8 cellular contexts compared by ENCODE assay signal in genomic region chr17:49414622-49415350, GRCh38. TPM values are rescaled to one million over a fixed set of nuclear protein-coding genes. Genes with fewer than 3 reads are reported as not detected.
DNase-seq lines count a peak whose midpoint lies in the region; ATAC-seq, FAIRE-seq and TF ChIP-seq lines count a peak whose summit lies in the region.

PHB1 (minus strand) TSS chr17:49414882; CDS start chr17:49413264, 1,618 bp downstream.

- H3K27me3 ChIP-seq in H1 (replicated peaks in 1 of 4; ENCODE audit: control insufficient read depth in 3 of 4, extremely low read depth in 1 of 4, insufficient read depth in 3 of 4, low read length in 3 of 4): no peaks in the 10 kb centered on the region
- H3K27me3 ChIP-seq in mesenchymal stem cell (ENCODE audit: control insufficient read depth in 1 of 2, insufficient read depth in 1 of 2, low read length in 2 of 2): no peaks in the 10 kb centered on the region

- peaks cover 7% of the 10 kb centered on the region; the same call in 1 of the 2 replicates for H3K23me2 ChIP-seq in H1 (ENCODE audit: low read depth, low read length)

- WGBS in H1 (ENCODE audit: extremely low coverage in 1 of 2, insufficient coverage in 1 of 2, insufficient read length in 1 of 2, insufficient replicate concordance in 2 of 2, low coverage in 1 of 2, low lambda C conversion rate in 2 of 2, missing lambda C conversion rate in 1 of 2), 2 experiments: 4% methylated on average over 29 of the region's 30 CpGs; no CpG with 5 or more reads in 1 of the 2 experiments
- WGBS in mesenchymal stem cell: under 1% methylated on average over 30 of the region's 30 CpGs

- H3K23ac ChIP-seq in H1 (ENCODE audit: insufficient read length): no peak within 1 kb of the TSS
- H3K23ac ChIP-seq in mesenchymal stem cell (ENCODE audit: low read length in 2 of 2): peak within 1 kb of the TSS in 1 of 2 experiments; percentile 47

- H4K5ac ChIP-seq in H1 (ENCODE audit: insufficient read length, low read depth, low read length): peak within 1 kb of the TSS; percentile 77

- H3K18ac ChIP-seq in H1 (ENCODE audit: extremely low read depth, low read length) (peak within 1 kb of the TSS; percentile 94), mesenchymal stem cell (ENCODE audit: low read depth in 1 of 2, low read length in 2 of 2) (peak within 1 kb of the TSS; percentile 23 to 93)

- peaks cover 1 to 5% of the 10 kb centered on the region in 2 experiments for H4K20me1 ChIP-seq in H1 (replicated peaks in 1 of 2; ENCODE audit: control insufficient read depth in 1 of 2, insufficient read depth in 2 of 2, low read length in 2 of 2)

- H3K4me3 ChIP-seq in H1 (ENCODE audit: extremely low read depth in 1 of 4, insufficient read depth in 2 of 4, low read depth in 3 of 4, low read length in 4 of 4): peak within 1 kb of the TSS; percentile 92 to 99 (median 96)
- peak within 1 kb of the TSS; percentile 96 to 100 for H3K4me3 ChIP-seq in mesenchymal stem cell (ENCODE audit: insufficient read depth in 1 of 2, low read depth in 1 of 2, low read length in 2 of 2)

- peak within 1 kb of the TSS; percentile 80 to 93 for H3K4me2 ChIP-seq in H1 (ENCODE audit: insufficient read depth in 1 of 2, low read depth in 2 of 2, low read length in 2 of 2)
- H3K4me2 ChIP-seq in mesenchymal stem cell (ENCODE audit: low read length, poor library complexity, severe bottlenecking): peak within 1 kb of the TSS; percentile 93

- H3K36me3 ChIP-seq in H1 (ENCODE audit: control insufficient read depth in 2 of 4, insufficient read depth in 4 of 4, low read length in 3 of 4) (peaks cover 16 to 34% (median 30%) of the 10 kb centered on the region in 4 experiments), mesenchymal stem cell (ENCODE audit: control insufficient read depth in 1 of 2, insufficient read depth in 2 of 2, low read depth in 1 of 2, low read length in 2 of 2) (peaks cover 24 to 34% of the 10 kb centered on the region in 2 experiments)

- peak within 1 kb of the TSS; percentile 66 for H3K56ac ChIP-seq in H1 (replicated peaks; ENCODE audit: insufficient read length, low read depth, low read length)

- H2BK120ac ChIP-seq in H1 (replicated peaks; ENCODE audit: low read depth, low read length) (no peak within 1 kb of the TSS), mesenchymal stem cell (ENCODE audit: low read depth, low read length) (no peak within 1 kb of the TSS)

- H2BK12ac ChIP-seq in H1 (ENCODE audit: low read depth, low read length) (no peak within 1 kb of the TSS; the same call in 1 of the 2 replicates), mesenchymal stem cell (ENCODE audit: low read length in 2 of 2) (no peak within 1 kb of the TSS)

- TF ChIP-seq EP300 in H1 (IDR thresholded peaks at IDR 0.05; ENCODE audit: borderline replicate concordance in 1 of 2, low read depth in 2 of 2, low read length in 2 of 2): no peak

- ATAC-seq in GM21360 (IDR thresholded peaks at IDR 0.05; ENCODE audit: unreplicated experiment): peak; percentile 99

- H3K4ac ChIP-seq in H1 (replicated peaks; ENCODE audit: insufficient read length, low read depth, low read length) (no peak within 1 kb of the TSS), mesenchymal stem cell (ENCODE audit: low read depth in 1 of 2, low read length in 2 of 2) (peak within 1 kb of the TSS in 1 of 2 experiments; percentile 19)

- H2BK5ac ChIP-seq in H1 (ENCODE audit: low read depth, low read length) (peak within 1 kb of the TSS; percentile 89; the same call in 1 of the 2 replicates), mesenchymal stem cell (ENCODE audit: low read depth, low read length, poor library complexity, severe bottlenecking) (no peak within 1 kb of the TSS)

- no peak for TF ChIP-seq RAD21 in H1 (IDR thresholded peaks at IDR 0.05 in 1 of 2, conservative IDR thresholded peaks at IDR 0.05 in 1 of 2; ENCODE audit: low read depth in 2 of 2, low read length in 2 of 2)

- H3K27ac ChIP-seq in H1 (ENCODE audit: low read depth, low read length) (no peak within 1 kb of the TSS), mesenchymal stem cell (ENCODE audit: low read length, poor library complexity, severe bottlenecking) (no peak within 1 kb of the TSS)

- H2AFZ ChIP-seq in H1 (ENCODE audit: low read length): peak within 1 kb of the TSS; percentile 62
- peak within 1 kb of the TSS; percentile 96 for H2AFZ ChIP-seq in mesenchymal stem cell (ENCODE audit: low read depth, low read length)

- DNase-seq in COLO668 (lab: John Stamatoyannopoulos, UW; ENCODE audit: unreplicated experiment): peak; percentile 92
- DNase-seq in HT1080 (ENCODE audit: low read depth): peak; percentile 99
- DNase-seq in NOMO-1 treated with DMSO at 0.1 percent for 48 hours (lab: John Stamatoyannopoulos, UW; ENCODE audit: unreplicated experiment): peak; percentile 99
- DNase-seq in activated CD8-positive, alpha-beta memory T cell treated with anti-CD3 and anti-CD28 coated beads for 4 hours (ENCODE audit: low read depth in 2 of 2): peak; percentile 88 to 92
- peak; percentile 90 to 95 for DNase-seq in H1 (ENCODE audit: low read depth in 1 of 2, low spot score in 2 of 2)
- peak; percentile 99 for DNase-seq in mesenchymal stem cell
- DNase-seq in stimulated activated CD8-positive, alpha-beta memory T cell treated with anti-CD3 and anti-CD28 coated beads, Interleukin-12 subunit alpha, Interleukin-12 subunit beta, amount 100 ng/mL, for 4 hours (ENCODE audit: low read depth): peak; percentile 87

- H3K4me1 ChIP-seq in H1 (replicated peaks in 1 of 4; ENCODE audit: control insufficient read depth in 3 of 4, insufficient read depth in 4 of 4, low read length in 3 of 4) (no peaks in the 10 kb centered on the region), mesenchymal stem cell (ENCODE audit: control insufficient read depth, insufficient read depth, low read depth, low read length) (peaks cover 13% of the 10 kb centered on the region)

- POLR2A ChIA-PET in H1 (lab: Charles Lee; ENCODE audit: partially characterized antibody): interaction anchor here (0.6 to 1.6 kb wide), 12 partner anchors 11 to 349 kb away, joined by 3 to 7 read pairs (median 4); no protein-coding TSS in a partner anchor

- H2BK15ac ChIP-seq in H1 (ENCODE audit: low read length): no peak within 1 kb of the TSS
- H2BK15ac ChIP-seq in mesenchymal stem cell (ENCODE audit: low read depth, poor library complexity, severe bottlenecking): no peak within 1 kb of the TSS

- H3K79me2 ChIP-seq in H1 (ENCODE audit: control insufficient read depth in 1 of 2, insufficient read depth in 2 of 2, low read length in 2 of 2): peaks cover 4 to 13% of the 10 kb centered on the region in 2 experiments; a peak in 3 of 4 replicates

- H3K9me3 ChIP-seq in H1 (ENCODE audit: insufficient read depth in 2 of 2, low read depth in 1 of 2, low read length in 1 of 2) (peaks cover 0 to 7% of the 10 kb centered on the region in 2 experiments; a peak in 1 of 4 replicates), mesenchymal stem cell (ENCODE audit: control insufficient read depth, low read length) (no peaks in the 10 kb centered on the region)

- TF ChIP-seq POLR2A in H1 (IDR thresholded peaks at IDR 0.05; ENCODE audit: control extremely low read depth in 1 of 2, low read depth in 2 of 2, low read length in 2 of 2): peak in 1 of 2 experiments; percentile 46; a peak in 1 of 3 replicates

- peak; percentile 81 for FAIRE-seq in H1 (lab: Jason Lieb, UNC)

- H3K9ac ChIP-seq in H1 (replicated peaks in 1 of 4; ENCODE audit: extremely low read depth in 1 of 4, low read depth in 3 of 4, low read length in 3 of 4) (peak within 1 kb of the TSS; percentile 71 to 95 (median 81)), mesenchymal stem cell (ENCODE audit: low read length) (peak within 1 kb of the TSS; percentile 96)

- H3K79me1 ChIP-seq in H1 (ENCODE audit: low read depth, low read length) (peaks cover 2% of the 10 kb centered on the region), mesenchymal stem cell (replicated peaks; ENCODE audit: low read length, poor library complexity, severe bottlenecking) (peaks cover 25% of the 10 kb centered on the region)

- H2AK5ac ChIP-seq in H1 (ENCODE audit: low read depth, low read length) (peak within 1 kb of the TSS; percentile 32; the same call in 1 of the 2 replicates), mesenchymal stem cell (ENCODE audit: low read length, severe bottlenecking) (no peak within 1 kb of the TSS)

- no peak within 1 kb of the TSS for H2BK20ac ChIP-seq in H1 (ENCODE audit: low read length)

- H4K91ac ChIP-seq in H1 (replicated peaks; ENCODE audit: insufficient read length, low read length) (no peak within 1 kb of the TSS), mesenchymal stem cell (ENCODE audit: low read length) (no peak within 1 kb of the TSS)

- CTCF ChIA-PET in H1 (lab: Charles Lee; ENCODE audit: partially characterized antibody): interaction anchor here (0.5 to 6.1 kb wide), 8 partner anchors 20 to 770 kb away, joined by 3 to 43 read pairs (median 4); no protein-coding TSS in a partner anchor

- H4K8ac ChIP-seq in H1 (ENCODE audit: extremely low read depth, insufficient read depth, low read length) (peak within 1 kb of the TSS; percentile 95; the same call in 1 of the 2 replicates), mesenchymal stem cell (ENCODE audit: low read length) (peak within 1 kb of the TSS; percentile 33)

- H3K14ac ChIP-seq in H1 (ENCODE audit: insufficient read length) (no peak within 1 kb of the TSS), mesenchymal stem cell (ENCODE audit: low read length in 2 of 2) (peak within 1 kb of the TSS in 1 of 2 experiments; percentile 89)

- no peak for TF ChIP-seq CTCF in H1 (IDR thresholded peaks at IDR 0.05; ENCODE audit: control extremely low read depth in 1 of 3, insufficient read depth in 1 of 3, low read depth in 1 of 3, low read length in 3 of 3)

TF ChIP-seq in H1, 55 proteins besides CTCF, POLR2A, EP300 and RAD21 (continues in another document):
- TF ChIP-seq KDM4A (IDR thresholded peaks at IDR 0.05; ENCODE audit: low read depth, low read length, severe bottlenecking) (peak; percentile 76), PHF8 (conservative IDR thresholded peaks at IDR 0.05; ENCODE audit: low read depth, low read length) (peak; percentile 73), CHD2 (IDR thresholded peaks at IDR 0.05; ENCODE audit: low read length) (peak; percentile 96), TAF1 (IDR thresholded peaks at IDR 0.05; ENCODE audit: low read depth, low read length) (peak; percentile 60; the same call in 1 of the 2 replicates)

RNA-seq across cellular contexts. Expression of gene PHB1, which starts in this region (rescaled TPM):
- total RNA-seq in HT1080 (2014; rRNA removed; shearing (Covaris generic)): 245 and 256 TPM in 2 replicates
- polyA plus RNA-seq in HT1080 (2015; cell fraction: cytosol; rRNA removed): 137 and 155 TPM in 2 replicates
- polyA plus RNA-seq in HT1080 (2015; cell fraction: nucleus; rRNA removed): 110 and 113 TPM in 2 replicates
- 386 and 401 TPM in 2 replicates for total RNA-seq in H1 (2021; fragmentation: NEBNext Ultra II Directional; extraction: Animal tissue kit (Norgen Biotek cat#: 25700))
- 419 and 597 TPM in 2 replicates for polyA plus RNA-seq in H1 (2011; rRNA removed)
- polyA plus RNA-seq in H1 (2011; cell fraction: cytosol; rRNA removed): 510 TPM
- polyA plus RNA-seq in H1 (2011; cell fraction: nucleus; rRNA removed): 402 TPM
- polyA plus RNA-seq in H1 (2012, experiment 1 of 2): 394 to 508 TPM (median 469 TPM) in 4 replicates
- 401 TPM for polyA plus RNA-seq in H1 (2012, experiment 2 of 2)
- 170 TPM for polyA plus RNA-seq in H1 (2013, experiment 1 of 2)
- polyA plus RNA-seq in H1 (2013, experiment 2 of 2): 179 TPM
- 690 and 757 TPM in 2 replicates for polyA minus RNA-seq in H1 (2011; rRNA and poly(A)+ RNA removed)
- 130 TPM for polyA minus RNA-seq in H1 (2011; cell fraction: cytosol; rRNA and poly(A)+ RNA removed)
- 90.2 TPM for polyA minus RNA-seq in H1 (2011; cell fraction: nucleus; rRNA and poly(A)+ RNA removed)
- polyA plus RNA-seq in mesenchymal stem cell (2013, experiment 1 of 2): 104 TPM
- polyA plus RNA-seq in mesenchymal stem cell (2013, experiment 2 of 2): 105 TPM
